ENCODE assay signal across 9 cellular contexts in the genomic region with DNA sequence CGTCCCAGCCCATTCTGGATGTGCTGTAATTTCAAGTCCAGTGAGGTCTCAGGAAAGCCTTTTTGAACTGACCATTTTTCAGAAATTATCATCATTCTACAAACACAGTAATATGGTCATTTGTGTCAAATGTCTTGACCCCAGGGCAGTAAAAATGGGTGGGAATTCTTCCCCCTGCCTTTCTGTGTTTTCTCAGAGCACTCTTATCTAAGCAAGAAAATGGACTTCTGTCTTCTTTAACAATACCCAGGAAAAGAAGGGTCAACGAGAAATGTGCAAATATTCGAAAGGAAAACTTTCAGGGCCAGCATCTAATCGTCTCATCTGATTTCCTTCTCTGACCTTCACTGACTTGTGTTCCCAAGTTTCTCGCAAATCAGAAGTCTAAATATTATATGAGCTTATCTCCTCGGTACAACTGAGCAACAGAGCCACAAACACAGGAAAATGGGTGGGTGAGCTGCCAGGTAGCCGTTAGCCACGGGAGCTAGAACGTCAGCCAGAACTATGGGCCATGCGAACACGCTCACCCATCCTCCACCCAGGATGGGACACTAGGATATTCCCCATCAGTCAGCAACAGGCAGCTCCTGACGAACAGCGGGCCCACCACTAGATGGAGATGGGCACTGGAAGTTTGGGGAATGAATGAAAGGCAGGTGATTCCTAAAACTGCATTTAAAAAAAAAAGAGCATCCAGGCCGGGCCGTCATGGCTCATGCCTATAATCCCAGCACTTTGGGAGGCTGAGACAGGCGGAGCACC. TPM values are rescaled to one million over a fixed set of nuclear protein-coding genes. Genes with fewer than 3 reads are reported as not detected.
DNase-seq lines count a peak whose midpoint lies in the region; ATAC-seq and TF ChIP-seq lines count a peak whose summit lies in the region.
"Had no signal": no experiment of that assay in that cellular context is flagged by ENCODE, and none has a peak within 500 bp of the region (broad histone marks: within the 10 kb centered on the region; RNA-seq: fewer than 3 reads in every experiment).

No MANE protein-coding gene starts in this region.

- H3K9ac ChIP-seq in NT2/D1 (ENCODE audit: insufficient read length, low read depth) (no peak overlapping the region), parathyroid adenoma (no peak overlapping the region)

- H3K27me3 ChIP-seq in NT2/D1 (ENCODE audit: insufficient read depth, insufficient read length) = no peaks in the 10 kb centered on the region
- no peaks in the 10 kb centered on the region for H3K27me3 ChIP-seq in esophagus squamous epithelium
- no peaks in the 10 kb centered on the region for H3K27me3 ChIP-seq in parathyroid adenoma (ENCODE audit: control insufficient read depth, insufficient read depth, low read length)

- H3K9me3 ChIP-seq in NT2/D1 (ENCODE audit: insufficient read depth, low read length) (peaks cover 7% of the 10 kb centered on the region; the same call in 1 of the 2 replicates), esophagus squamous epithelium (no peaks in the 10 kb centered on the region), parathyroid adenoma (ENCODE audit: control insufficient read depth, low read length) (no peaks in the 10 kb centered on the region)

- no peak overlapping the region for H3K4me2 ChIP-seq in parathyroid adenoma (ENCODE audit: low read length)

- WGBS in esophagus squamous epithelium, 2 donors = 53 to 61% methylated on average over 15 to 16 of the region's 16 CpGs

- peak in 5 of 6 experiments; percentile 34 to 62 (median 40) for TF ChIP-seq CTCF in esophagus squamous epithelium (IDR thresholded peaks at IDR 0.05)
- peak; percentile 19 for TF ChIP-seq CTCF in parathyroid adenoma (IDR thresholded peaks at IDR 0.05)

- DNase-seq in ELR (ENCODE audit: low read depth) (peak; percentile 56), NT2/D1 (ENCODE audit: low read depth, low spot score) (peak; percentile 90), esophagus squamous epithelium (lab: John Stamatoyannopoulos, UW) (no peak), DMS153 treated with DMSO at 0.1 percent for 48 hours (lab: John Stamatoyannopoulos, UW; ENCODE audit: unreplicated experiment) (no peak), NCI-H2107 treated with DMSO at 0.1 percent for 48 hours (lab: John Stamatoyannopoulos, UW; ENCODE audit: unreplicated experiment) (no peak), HK-2 (ENCODE audit: unreplicated experiment) (no peak)
- DNase-seq: activated T-cell treated with anti-CD3 and anti-CD28 coated beads for 4 hours had no signal

- H3K4me1 ChIP-seq in NT2/D1 (ENCODE audit: insufficient read depth, insufficient read length) (peaks cover 22% of the 10 kb centered on the region), esophagus squamous epithelium (peaks cover 56 to 100% (median 72%) of the 10 kb centered on the region in 3 donors), parathyroid adenoma (peaks cover 13% of the 10 kb centered on the region)

- intact Hi-C loops in esophagus squamous epithelium (cut with DNase I) = no loop called here

- no peak for TF ChIP-seq POLR2A in esophagus squamous epithelium (IDR thresholded peaks at IDR 0.05)

- H3K4me3 ChIP-seq in NT2/D1 (ENCODE audit: insufficient read length, low read depth) (no peak overlapping the region), esophagus squamous epithelium (no peak overlapping the region), parathyroid adenoma (ENCODE audit: low read depth, low read length) (no peak overlapping the region)

- no peaks in the 10 kb centered on the region for H3K79me2 ChIP-seq in parathyroid adenoma

- H3K36me3 ChIP-seq in NT2/D1 (ENCODE audit: insufficient read depth, insufficient read length, low read length) (no peaks in the 10 kb centered on the region), esophagus squamous epithelium (peaks cover 0 to 8% (median 0%) of the 10 kb centered on the region in 3 donors), parathyroid adenoma (ENCODE audit: control insufficient read depth, insufficient read depth, low read length) (no peaks in the 10 kb centered on the region)

- H3K27ac ChIP-seq in esophagus squamous epithelium = peak overlapping the region; percentile 69 to 93 (median 88)
- H3K27ac ChIP-seq in parathyroid adenoma = no peak overlapping the region

- no peak for ATAC-seq in activated CD4-positive, CD25-positive, alpha-beta regulatory T cell treated with anti-CD3 and anti-CD28 coated beads, Interleukin-2, amount 50 U/mL, for 24 hours

- H2AFZ ChIP-seq in parathyroid adenoma = peak overlapping the region; percentile 29

RNA-seq across cellular contexts. Expression of a gene that starts 57.1 kb away (rescaled TPM):
- total RNA-seq in esophagus squamous epithelium = 10 to 100 TPM; 21.1 to 92.5 (median 49.7) TPM

Comparison
In these comparisons a context has a peak if more than half of its experiments do, and no peak if none do; other contexts are left out.
1. DNase-seq: peak in ELR (single experiment) and NT2/D1 (single experiment); none in esophagus squamous epithelium (single experiment), DMS153 treated with DMSO at 0.1 percent for 48 hours (single experiment), NCI-H2107 treated with DMSO at 0.1 percent for 48 hours (single experiment) and HK-2 (single experiment).